33 cellular contexts compared by ENCODE assay signal in the genomic region with DNA sequence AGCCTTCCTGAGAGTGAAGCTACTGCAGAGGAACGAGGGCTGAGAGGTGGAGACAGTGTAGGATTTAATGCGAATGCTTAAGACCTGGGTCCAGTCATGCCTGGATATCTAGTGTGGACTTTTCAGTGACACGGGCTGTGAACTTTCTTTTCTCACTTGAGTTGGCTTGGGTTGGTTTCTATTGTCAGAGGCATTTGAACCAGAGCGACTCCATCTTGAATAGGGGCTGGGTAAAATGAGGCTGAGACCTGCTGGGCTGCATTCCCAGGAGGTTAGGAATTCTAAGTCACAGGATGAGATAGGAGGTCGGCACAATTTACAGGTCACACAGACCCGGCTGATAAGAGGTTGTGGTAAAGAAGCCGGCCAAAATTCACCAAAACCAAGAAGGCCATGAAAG. TPM values are rescaled to one million over a fixed set of nuclear protein-coding genes. Genes with fewer than 3 reads are reported as not detected.
"Had no signal": no experiment of that assay in that cellular context is flagged by ENCODE, and none has a peak within 500 bp of the region (broad histone marks: within the 10 kb centered on the region; RNA-seq: fewer than 3 reads in every experiment).

No MANE protein-coding gene starts in this region.

- H3K4me3 ChIP-seq: ascending aorta, coronary artery had no signal

- H3K4me1 Mint-ChIP-seq: activated CD4-positive, alpha-beta memory T cell treated with anti-CD3 and anti-CD28 coated beads, Interleukin-2, amount 10 ng/mL, durations not matched to agents 7 days and 5 days; activated CD4-positive, alpha-beta T cell treated with anti-CD3 and anti-CD28 coated beads, Interleukin-2, amount 10 ng/mL, durations not matched to agents 7 days and 5 days; activated naive CD4-positive, alpha-beta T cell treated with anti-CD3 and anti-CD28 coated beads, Interleukin-2, amount 10 ng/mL, durations not matched to agents 7 days and 5 days; brain; T-helper 17 cell had no signal

- H3K9me3 ChIP-seq: ascending aorta had no signal

- H3K36me3 ChIP-seq: ascending aorta had no signal

- H3K4me1 ChIP-seq: ascending aorta had no signal

- DNase-seq: activated CD4-positive, alpha-beta memory T cell treated with anti-CD3 and anti-CD28 coated beads, Interleukin-2, amount 10 ng/mL, durations not matched to agents 7 days and 5 days; activated CD4-positive, alpha-beta T cell treated with anti-CD3 and anti-CD28 coated beads for 1 hour; activated CD4-positive, alpha-beta T cell treated with anti-CD3 and anti-CD28 coated beads for 4 hours; activated CD4-positive, alpha-beta T cell treated with anti-CD3 and anti-CD28 coated beads, Interleukin-2, amount 10 ng/mL, durations not matched to agents 7 days and 5 days; activated CD4-positive, alpha-beta T cell treated with anti-CD3 and anti-CD28 coated beads, Interleukin-2, amount 50 U/mL, for 4 hours; activated CD8-positive, alpha-beta memory T cell treated with anti-CD3 and anti-CD28 coated beads, Interleukin-2, amount 50 U/mL, for 48 hours; activated gamma-delta T cell; activated naive CD4-positive, alpha-beta T cell; activated naive CD4-positive, alpha-beta T cell treated with anti-CD3 and anti-CD28 coated beads, Interleukin-2, amount 10 ng/mL, durations not matched to agents 7 days and 5 days; activated naive CD8-positive, alpha-beta T cell treated with anti-CD3 and anti-CD28 coated beads, Interleukin-2, amount 10 ng/mL, durations not matched to agents 7 days and 5 days; activated T-cell treated with anti-CD3 and anti-CD28 coated beads for 4 hours; activated T-cell treated with anti-CD3 and anti-CD28 coated beads, Interleukin-2, amount 50 U/mL, for 24 hours; activated T-cell treated with anti-CD3 and anti-CD28 coated beads, Interleukin-2, amount 50 U/mL, for 72 hours; dermis blood vessel endothelial cell; effector CD4-positive, alpha-beta T cell; effector memory CD8-positive, alpha-beta T cell; foreskin fibroblast; head of caudate nucleus; T-helper 1 cell; T-helper 17 cell; T1000 had no signal

- H3K27me3 ChIP-seq: ascending aorta had no signal

- H3K4me3 Mint-ChIP-seq: activated CD4-positive, alpha-beta memory T cell treated with anti-CD3 and anti-CD28 coated beads, Interleukin-2, amount 10 ng/mL, durations not matched to agents 7 days and 5 days; activated CD4-positive, alpha-beta T cell treated with anti-CD3 and anti-CD28 coated beads, Interleukin-2, amount 10 ng/mL, durations not matched to agents 7 days and 5 days; activated naive CD4-positive, alpha-beta T cell treated with anti-CD3 and anti-CD28 coated beads, Interleukin-2, amount 10 ng/mL, durations not matched to agents 7 days and 5 days; activated naive CD8-positive, alpha-beta T cell treated with anti-CD3 and anti-CD28 coated beads, Interleukin-2, amount 10 ng/mL, durations not matched to agents 7 days and 5 days; activated T-cell treated with anti-CD3 and anti-CD28 coated beads, Interleukin-2, amount 50 U/mL, for 24 hours; activated T-cell treated with anti-CD3 and anti-CD28 coated beads, Interleukin-2, amount 50 U/mL, for 72 hours; brain; central memory CD8-positive, alpha-beta T cell; effector memory CD8-positive, alpha-beta T cell; T-helper 17 cell; T-helper 2 cell treated with Interferon-gamma antibody and Interleukin-4, amounts not matched to agents 5 μg/mL and 100 μg/mL, for 36 hours; WTC11 had no signal

- H3K9me3 Mint-ChIP-seq: activated CD4-positive, alpha-beta memory T cell treated with anti-CD3 and anti-CD28 coated beads, Interleukin-2, amount 10 ng/mL, durations not matched to agents 7 days and 5 days; activated CD4-positive, alpha-beta T cell treated with anti-CD3 and anti-CD28 coated beads, Interleukin-2, amount 10 ng/mL, durations not matched to agents 7 days and 5 days; activated naive CD4-positive, alpha-beta T cell treated with anti-CD3 and anti-CD28 coated beads, Interleukin-2, amount 10 ng/mL, durations not matched to agents 7 days and 5 days; activated T-cell treated with anti-CD3 and anti-CD28 coated beads, Interleukin-2, amount 50 U/mL, for 24 hours; central memory CD8-positive, alpha-beta T cell; T-helper 2 cell treated with Interferon-gamma antibody and Interleukin-4, amounts not matched to agents 5 μg/mL and 100 μg/mL, for 36 hours had no signal

- H3K27ac ChIP-seq: ascending aorta, coronary artery, epithelial cell of prostate had no signal

- ATAC-seq: activated naive CD4-positive, alpha-beta T cell treated with anti-CD3 and anti-CD28 coated beads, Interleukin-2, amount 50 U/mL, for 72 hours; activated T-cell treated with anti-CD3 and anti-CD28 coated beads, Interleukin-2, amount 50 U/mL, for 72 hours; effector memory CD8-positive, alpha-beta T cell; T-helper 17 cell; WTC11 had no signal

- H3K27me3 Mint-ChIP-seq: activated naive CD4-positive, alpha-beta T cell treated with anti-CD3 and anti-CD28 coated beads, Interleukin-2, amount 10 ng/mL, durations not matched to agents 7 days and 5 days; activated T-cell treated with anti-CD3 and anti-CD28 coated beads, Interleukin-2, amount 50 U/mL, for 24 hours; central memory CD8-positive, alpha-beta T cell; effector memory CD8-positive, alpha-beta T cell had no signal

- H3K27ac Mint-ChIP-seq: activated CD4-positive, alpha-beta memory T cell treated with anti-CD3 and anti-CD28 coated beads, Interleukin-2, amount 10 ng/mL, durations not matched to agents 7 days and 5 days; activated CD4-positive, alpha-beta T cell treated with anti-CD3 and anti-CD28 coated beads, Interleukin-2, amount 10 ng/mL, durations not matched to agents 7 days and 5 days; activated naive CD4-positive, alpha-beta T cell treated with anti-CD3 and anti-CD28 coated beads, Interleukin-2, amount 10 ng/mL, durations not matched to agents 7 days and 5 days; activated naive CD4-positive, alpha-beta T cell treated with anti-CD3 and anti-CD28 coated beads, Interleukin-2, amount 50 U/mL, for 72 hours; activated naive CD8-positive, alpha-beta T cell treated with anti-CD3 and anti-CD28 coated beads, Interleukin-2, amount 10 ng/mL, durations not matched to agents 7 days and 5 days; activated T-cell treated with anti-CD3 and anti-CD28 coated beads, Interleukin-2, amount 50 U/mL, for 24 hours; activated T-cell treated with anti-CD3 and anti-CD28 coated beads, Interleukin-2, amount 50 U/mL, for 72 hours; brain; effector memory CD8-positive, alpha-beta T cell; T-helper 17 cell; T-helper 2 cell treated with Interferon-gamma antibody and Interleukin-4, amounts not matched to agents 5 μg/mL and 100 μg/mL, for 36 hours; WTC11 had no signal

- FAIRE-seq: bronchial epithelial cell, endometrium, endothelial cell of umbilical vein, frontal cortex had no signal

- H3K36me3 Mint-ChIP-seq: activated naive CD4-positive, alpha-beta T cell treated with anti-CD3 and anti-CD28 coated beads, Interleukin-2, amount 10 ng/mL, durations not matched to agents 7 days and 5 days; activated naive CD8-positive, alpha-beta T cell treated with anti-CD3 and anti-CD28 coated beads, Interleukin-2, amount 10 ng/mL, durations not matched to agents 7 days and 5 days; brain had no signal

RNA-seq across cellular contexts. Expression of a gene that starts 34.1 kb away (rescaled TPM):
- total RNA-seq: activated naive CD4-positive, alpha-beta T cell treated with anti-CD3 and anti-CD28 coated beads, Interleukin-2, amount 50 U/mL, for 72 hours had no signal
